ENCODE assay signal across 8 cellular contexts in the genomic region with DNA sequence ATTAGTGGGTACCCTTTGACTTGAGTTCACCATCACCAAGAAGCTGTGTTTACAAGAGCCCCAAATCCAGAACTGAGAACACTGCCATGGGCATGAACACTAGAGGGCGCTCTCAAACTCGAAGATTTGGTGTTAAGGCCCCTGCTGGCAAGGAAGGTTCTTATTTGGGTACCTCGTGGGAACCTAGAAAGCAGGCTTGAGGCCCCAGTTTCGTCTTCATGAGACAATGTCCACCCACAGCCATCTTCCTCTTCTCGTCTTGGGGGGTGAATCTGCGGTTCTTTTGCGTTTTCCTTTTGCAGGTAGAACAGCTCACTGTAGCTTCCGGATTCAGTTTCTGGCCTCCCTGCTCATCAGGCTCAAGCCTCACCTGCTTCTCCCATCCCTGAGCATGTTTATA.
DNase-seq lines count a peak whose midpoint lies in the region; TF ChIP-seq lines count a peak whose summit lies in the region.

No MANE protein-coding gene starts in this region.

- H3K4ac ChIP-seq in H9 (ENCODE audit: low read depth, low read length): no peak overlapping the region

- no peak overlapping the region for H2BK12ac ChIP-seq in H9 (ENCODE audit: insufficient read length, low read depth, low read length)

- H3K79me2 ChIP-seq in H9 (ENCODE audit: insufficient read depth, low read length) (no peaks in the 10 kb centered on the region), KMS-11 (ENCODE audit: insufficient read depth, low read depth) (no peaks in the 10 kb centered on the region)

- H3K4me2 ChIP-seq in H9 (ENCODE audit: insufficient read depth, insufficient read length, low read length) (no peak overlapping the region), KMS-11 (peak overlapping the region; percentile 69)

- no peak overlapping the region for H2AFZ ChIP-seq in H9 (ENCODE audit: low read length)
- peak overlapping the region; percentile 44 for H2AFZ ChIP-seq in KMS-11 (ENCODE audit: low read depth)

- H3K36me3 Mint-ChIP-seq in H9 (ENCODE audit: insufficient read depth in 1 of 3, low read depth in 3 of 3) (no peaks in the 10 kb centered on the region; a peak in 1 of 7 replicates), neural crest cell (ENCODE audit: low read depth) (no peaks in the 10 kb centered on the region)

- H3K4me3 Mint-ChIP-seq in H9 (no peak overlapping the region), neural crest cell (no peak overlapping the region)

- no peak overlapping the region for H4K5ac ChIP-seq in H9 (ENCODE audit: insufficient read length, low read depth, low read length)

- no peaks in the 10 kb centered on the region for H3K79me1 ChIP-seq in H9 (ENCODE audit: insufficient read depth, low read depth, low read length, poor library complexity, severe bottlenecking)

- TF ChIP-seq POLR2A in erythroblast (IDR thresholded peaks at IDR 0.05; ENCODE audit: low read length): no peak

- H3K4me3 ChIP-seq in KMS-11 (IDR thresholded peaks at IDR 0.05; ENCODE audit: insufficient read depth, low read depth, low read length): no peak overlapping the region

- H4K20me1 ChIP-seq in H9 (ENCODE audit: control insufficient read depth, insufficient read depth, insufficient read length): no peaks in the 10 kb centered on the region
- H4K20me1 ChIP-seq in KMS-11 (ENCODE audit: insufficient read depth): no peaks in the 10 kb centered on the region

- no CpG with 5 or more reads among the region's 8 CpGs for WGBS in H9 (ENCODE audit: extremely low coverage, insufficient read length, low lambda C conversion rate)

- no peak overlapping the region for H3K18ac ChIP-seq in H9 (ENCODE audit: insufficient read length, low read depth, low read length)

- H3K56ac ChIP-seq in H9 (ENCODE audit: insufficient read length, low read depth, low read length): no peak overlapping the region

- no peaks in the 10 kb centered on the region; the same call in 1 of the 2 replicates for H3K4me1 ChIP-seq in H9 (ENCODE audit: insufficient read depth, low read length)
- H3K4me1 ChIP-seq in KMS-11 (ENCODE audit: low read depth, poor library complexity, severe bottlenecking): peaks cover 58% of the 10 kb centered on the region

- H2BK5ac ChIP-seq in H9 (ENCODE audit: insufficient read length, low read length): no peak overlapping the region

- H3T11ph ChIP-seq in H9 (ENCODE audit: low read length): no peak overlapping the region

- H3K9me3 Mint-ChIP-seq in H9 (no peaks in the 10 kb centered on the region), neural crest cell (no peaks in the 10 kb centered on the region)

- H4K8ac ChIP-seq in H9 (replicated peaks; ENCODE audit: insufficient read length, low read depth, low read length): no peak overlapping the region

- no peaks in the 10 kb centered on the region for H3K23me2 ChIP-seq in H9 (ENCODE audit: insufficient read length, low read depth, low read length, poor library complexity, severe bottlenecking)

- no peak overlapping the region for H2AK5ac ChIP-seq in H9 (ENCODE audit: insufficient read length, low read length)

- peak in 2 of 3 donors; percentile 8 to 29 for DNase-seq in stimulated activated CD4-positive, alpha-beta T cell treated with anti-CD3 and anti-CD28 coated beads, Interleukin-12 subunit alpha, Interleukin-12 subunit beta, amount 100 ng/mL, for 48 hours (ENCODE audit: low read depth in 2 of 3, low spot score in 1 of 3)
- no peak for DNase-seq in stimulated activated CD4-positive, alpha-beta T cell treated with anti-CD3 and anti-CD28 coated beads, Interleukin-12 subunit alpha, Interleukin-12 subunit beta, amount 100 ng/mL, for 4 hours
- DNase-seq in H9 (peak; percentile 77), SW480 (ENCODE audit: low spot score) (peak; percentile 58), erythroblast (lab: John Stamatoyannopoulos, UW) (peak; percentile 57 to 71), neural crest cell (ENCODE audit: low read depth, low spot score) (peak; percentile 51), DMS79 treated with DMSO at 0.1 percent for 48 hours (lab: John Stamatoyannopoulos, UW) (no peak)

- H3K4me1 Mint-ChIP-seq in H9 (peaks cover 15% of the 10 kb centered on the region in 2 experiments), neural crest cell (peaks cover 15% of the 10 kb centered on the region)

- no peaks in the 10 kb centered on the region for H3K27me3 Mint-ChIP-seq in H9 (ENCODE audit: low read depth)
- H3K27me3 Mint-ChIP-seq in neural crest cell (ENCODE audit: low read depth): no peaks in the 10 kb centered on the region

- H3K27ac ChIP-seq in H9 (ENCODE audit: insufficient read length, low read depth, low read length): no peak overlapping the region
- peak overlapping the region; percentile 65 for H3K27ac ChIP-seq in KMS-11

- H3K14ac ChIP-seq in H9 (ENCODE audit: insufficient read depth, low read length): no peak overlapping the region

- no peak overlapping the region for H3K27ac Mint-ChIP-seq in H9
- no peak overlapping the region for H3K27ac Mint-ChIP-seq in neural crest cell (ENCODE audit: unreplicated experiment)

- TF ChIP-seq CTCF in H9 (conservative IDR thresholded peaks at IDR 0.05) (peak; percentile 86), KMS-11 (conservative IDR thresholded peaks at IDR 0.05; ENCODE audit: low read depth, low read length) (peak; percentile 91), neural crest cell (conservative IDR thresholded peaks at IDR 0.05) (peak; percentile 73)

- H2BK15ac ChIP-seq in H9 (ENCODE audit: low read depth, low read length): no peak overlapping the region

- H4K91ac ChIP-seq in H9 (ENCODE audit: insufficient read length, low read depth, low read length): no peak overlapping the region

- no peak overlapping the region for H2BK20ac ChIP-seq in H9 (ENCODE audit: low read depth, low read length, poor library complexity, severe bottlenecking)

- no peak overlapping the region for H3K23ac ChIP-seq in H9 (ENCODE audit: insufficient read length, low read depth, low read length)

- H3K27me3 ChIP-seq in H9 (ENCODE audit: insufficient read depth, low read length) (no peaks in the 10 kb centered on the region), KMS-11 (ENCODE audit: insufficient read depth, low read depth) (no peaks in the 10 kb centered on the region)

- no peaks in the 10 kb centered on the region for H3K9me3 ChIP-seq in H9 (ENCODE audit: control insufficient read depth, low read depth, low read length)

- no peak overlapping the region for H3K9ac ChIP-seq in H9 (ENCODE audit: extremely low read depth, insufficient read length, low read length)
- peak overlapping the region; percentile 8; the same call in 1 of the 2 replicates for H3K9ac ChIP-seq in KMS-11

- H3K36me3 ChIP-seq in KMS-11 (ENCODE audit: insufficient read depth): no peaks in the 10 kb centered on the region

- no peak overlapping the region for H2BK120ac ChIP-seq in H9 (ENCODE audit: low read depth, low read length, poor library complexity, severe bottlenecking)

Comparison
In these comparisons a context has a peak if more than half of its experiments do, and no peak if none do; other contexts are left out.
1. DNase-seq: peak in stimulated activated CD4-positive, alpha-beta T cell treated with anti-CD3 and anti-CD28 coated beads, Interleukin-12 subunit alpha, Interleukin-12 subunit beta, amount 100 ng/mL, for 48 hours (2 of 3), H9 (single experiment), SW480 (single experiment), erythroblast (2 of 2) and neural crest cell (single experiment); none in stimulated activated CD4-positive, alpha-beta T cell treated with anti-CD3 and anti-CD28 coated beads, Interleukin-12 subunit alpha, Interleukin-12 subunit beta, amount 100 ng/mL, for 4 hours (single experiment) and DMS79 treated with DMSO at 0.1 percent for 48 hours (single experiment).
2. Peak in every context shown above with its lines, with median percentiles within 50 percentile points of each other: CTCF ChIP-seq.